Comparison of ENCODE assay signal across 11 cellular contexts in genomic region chr17:16282522-16282921, GRCh38.
DNase-seq lines count a peak whose midpoint lies in the region; ATAC-seq and TF ChIP-seq lines count a peak whose summit lies in the region.
"Had no signal": no experiment of that assay in that cellular context is flagged by ENCODE, and none has a peak within 500 bp of the region (broad histone marks: within the 10 kb centered on the region; RNA-seq: fewer than 3 reads in every experiment).

No MANE protein-coding gene starts in this region.

- TF ChIP-seq CTCF in fibroblast of mammary gland (conservative IDR thresholded peaks at IDR 0.05; ENCODE audit: control insufficient read depth, insufficient read depth, low read depth, low read length) (no peak), smooth muscle cell (IDR thresholded peaks at IDR 0.05; ENCODE audit: borderline replicate concordance, insufficient read depth, poor library complexity, severe bottlenecking) (no peak)

- no peak overlapping the region for H2AFZ ChIP-seq in smooth muscle cell (ENCODE audit: low read depth)

- H3F3A ChIP-seq in smooth muscle cell (ENCODE audit: low read depth) = peaks cover 40% of the 10 kb centered on the region

- H4K20me1 ChIP-seq in smooth muscle cell (ENCODE audit: low read depth) = no peaks in the 10 kb centered on the region

- peak; percentile 91 for DNase-seq in HCEC 1CT
- peak; percentile 90 for DNase-seq in fibroblast of mammary gland (ENCODE audit: low read depth)
- DNase-seq in smooth muscle cell (lab: John Stamatoyannopoulos, UW; ENCODE audit: unreplicated experiment) = no peak
- no peak for DNase-seq in activated CD4-positive, alpha-beta T cell treated with anti-CD3 and anti-CD28 coated beads for 48 hours
- DNase-seq in activated CD8-positive, alpha-beta memory T cell treated with anti-CD3 and anti-CD28 coated beads, Interleukin-2, amount 50 U/mL, for 48 hours = no peak
- no peak for DNase-seq in aorta
- DNase-seq: caudate nucleus; DMS153; left colon; stimulated activated CD4-positive, alpha-beta T cell treated with anti-CD3 and anti-CD28 coated beads, Interleukin-2, amount 100 ng/mL, for 24 hours had no signal

- ATAC-seq in SK-N-SH treated with all-trans-retinoic acid at 6 μM for 48 hours = peak; percentile 12
- ATAC-seq in aorta (ENCODE audit: low FRiP score) = no peak
- ATAC-seq: left colon had no signal

- no peak overlapping the region for H3K9ac ChIP-seq in smooth muscle cell (ENCODE audit: low read depth)

- H3K9me3 ChIP-seq in smooth muscle cell (replicated peaks; ENCODE audit: low read depth) (peaks cover 3% of the 10 kb centered on the region), aorta (ENCODE audit: control insufficient read depth, low read length) (no peaks in the 10 kb centered on the region)

- H3K27ac ChIP-seq in smooth muscle cell (ENCODE audit: low read depth) (peak overlapping the region; percentile 80), aorta (ENCODE audit: low read depth in 1 of 2, low read length in 2 of 2) (no peak overlapping the region)

- no peaks in the 10 kb centered on the region for H3K36me3 ChIP-seq in smooth muscle cell (ENCODE audit: low read depth)
- H3K36me3 ChIP-seq in aorta (ENCODE audit: control insufficient read depth in 1 of 2, insufficient read depth in 2 of 2, low read length in 1 of 2) = no peaks in the 10 kb centered on the region

- H3K4me3 ChIP-seq in fibroblast of mammary gland (ENCODE audit: control insufficient read depth, low read depth, low read length) (no peak overlapping the region), smooth muscle cell (no peak overlapping the region), aorta (ENCODE audit: low read length in 2 of 2) (no peak overlapping the region)

- no peaks in the 10 kb centered on the region for H3K79me2 ChIP-seq in smooth muscle cell (ENCODE audit: low read depth)

- intact Hi-C loops in aorta (cut with DNase I) = loop anchor here in 1 of 2 donors (10.0 kb wide), 1 partner anchor 132 kb away; the partner anchor contains the start of gene TRPV2

- peaks cover 16% of the 10 kb centered on the region for H3K4me1 ChIP-seq in smooth muscle cell (ENCODE audit: low read depth)
- no peaks in the 10 kb centered on the region for H3K4me1 ChIP-seq in aorta (ENCODE audit: control insufficient read depth in 1 of 2, insufficient read depth in 2 of 2, low read length in 2 of 2)

- H3K27me3 ChIP-seq in smooth muscle cell (ENCODE audit: low read depth) = no peaks in the 10 kb centered on the region
- H3K27me3 ChIP-seq in aorta (ENCODE audit: control insufficient read depth in 1 of 2, insufficient read depth in 2 of 2, low read length in 1 of 2) = no peaks in the 10 kb centered on the region

- H3K4me2 ChIP-seq in smooth muscle cell = peak overlapping the region; percentile 76

TF ChIP-seq in SK-N-SH treated with all-trans-retinoic acid at 6 μM for 48 hours, 23 proteins besides CTCF, POLR2A, EP300 and RAD21:
- TF ChIP-seq BACH2 (CRISPR knock-in tag; IDR thresholded peaks at IDR 0.05; ENCODE audit: borderline replicate concordance) (no peak), ISL1 (CRISPR knock-in tag; IDR thresholded peaks at IDR 0.05) (no peak), ZFP3 (CRISPR knock-in tag; IDR thresholded peaks at IDR 0.05) (no peak), RARB (CRISPR knock-in tag; IDR thresholded peaks at IDR 0.05) (no peak), CSDC2 (CRISPR knock-in tag; IDR thresholded peaks at IDR 0.05) (no peak), ZNF8 (CRISPR knock-in tag; IDR thresholded peaks at IDR 0.05) (no peak), ZNF70 (CRISPR knock-in tag; IDR thresholded peaks at IDR 0.05) (no peak), OSR1 (CRISPR knock-in tag; IDR thresholded peaks at IDR 0.05) (no peak), ZC3H10 (CRISPR knock-in tag; IDR thresholded peaks at IDR 0.05) (no peak), ZFP30 (CRISPR knock-in tag; IDR thresholded peaks at IDR 0.05) (no peak), ESRRG (CRISPR knock-in tag; IDR thresholded peaks at IDR 0.05) (no peak)
- TF ChIP-seq, protein P1, sequence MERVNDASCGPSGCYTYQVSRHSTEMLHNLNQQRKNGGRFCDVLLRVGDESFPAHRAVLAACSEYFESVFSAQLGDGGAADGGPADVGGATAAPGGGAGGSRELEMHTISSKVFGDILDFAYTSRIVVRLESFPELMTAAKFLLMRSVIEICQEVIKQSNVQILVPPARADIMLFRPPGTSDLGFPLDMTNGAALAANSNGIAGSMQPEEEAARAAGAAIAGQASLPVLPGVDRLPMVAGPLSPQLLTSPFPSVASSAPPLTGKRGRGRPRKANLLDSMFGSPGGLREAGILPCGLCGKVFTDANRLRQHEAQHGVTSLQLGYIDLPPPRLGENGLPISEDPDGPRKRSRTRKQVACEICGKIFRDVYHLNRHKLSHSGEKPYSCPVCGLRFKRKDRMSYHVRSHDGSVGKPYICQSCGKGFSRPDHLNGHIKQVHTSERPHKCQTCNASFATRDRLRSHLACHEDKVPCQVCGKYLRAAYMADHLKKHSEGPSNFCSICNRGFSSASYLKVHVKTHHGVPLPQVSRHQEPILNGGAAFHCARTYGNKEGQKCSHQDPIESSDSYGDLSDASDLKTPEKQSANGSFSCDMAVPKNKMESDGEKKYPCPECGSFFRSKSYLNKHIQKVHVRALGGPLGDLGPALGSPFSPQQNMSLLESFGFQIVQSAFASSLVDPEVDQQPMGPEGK (CRISPR knock-in tag; IDR thresholded peaks at IDR 0.05; ENCODE audit: borderline replicate concordance) = no peak
- TF ChIP-seq, protein P2, sequence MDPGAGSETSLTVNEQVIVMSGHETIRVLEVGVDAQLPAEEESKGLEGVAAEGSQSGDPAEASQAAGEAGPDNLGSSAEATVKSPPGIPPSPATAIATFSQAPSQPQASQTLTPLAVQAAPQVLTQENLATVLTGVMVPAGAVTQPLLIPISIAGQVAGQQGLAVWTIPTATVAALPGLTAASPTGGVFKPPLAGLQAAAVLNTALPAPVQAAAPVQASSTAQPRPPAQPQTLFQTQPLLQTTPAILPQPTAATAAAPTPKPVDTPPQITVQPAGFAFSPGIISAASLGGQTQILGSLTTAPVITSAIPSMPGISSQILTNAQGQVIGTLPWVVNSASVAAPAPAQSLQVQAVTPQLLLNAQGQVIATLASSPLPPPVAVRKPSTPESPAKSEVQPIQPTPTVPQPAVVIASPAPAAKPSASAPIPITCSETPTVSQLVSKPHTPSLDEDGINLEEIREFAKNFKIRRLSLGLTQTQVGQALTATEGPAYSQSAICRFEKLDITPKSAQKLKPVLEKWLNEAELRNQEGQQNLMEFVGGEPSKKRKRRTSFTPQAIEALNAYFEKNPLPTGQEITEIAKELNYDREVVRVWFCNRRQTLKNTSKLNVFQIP (CRISPR knock-in tag; IDR thresholded peaks at IDR 0.05; ENCODE audit: borderline replicate concordance, low read depth) = no peak
- TF ChIP-seq, protein P3, sequence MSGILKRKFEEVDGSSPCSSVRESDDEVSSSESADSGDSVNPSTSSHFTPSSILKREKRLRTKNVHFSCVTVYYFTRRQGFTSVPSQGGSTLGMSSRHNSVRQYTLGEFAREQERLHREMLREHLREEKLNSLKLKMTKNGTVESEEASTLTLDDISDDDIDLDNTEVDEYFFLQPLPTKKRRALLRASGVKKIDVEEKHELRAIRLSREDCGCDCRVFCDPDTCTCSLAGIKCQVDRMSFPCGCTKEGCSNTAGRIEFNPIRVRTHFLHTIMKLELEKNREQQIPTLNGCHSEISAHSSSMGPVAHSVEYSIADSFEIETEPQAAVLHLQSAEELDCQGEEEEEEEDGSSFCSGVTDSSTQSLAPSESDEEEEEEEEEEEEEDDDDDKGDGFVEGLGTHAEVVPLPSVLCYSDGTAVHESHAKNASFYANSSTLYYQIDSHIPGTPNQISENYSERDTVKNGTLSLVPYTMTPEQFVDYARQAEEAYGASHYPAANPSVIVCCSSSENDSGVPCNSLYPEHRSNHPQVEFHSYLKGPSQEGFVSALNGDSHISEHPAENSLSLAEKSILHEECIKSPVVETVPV (CRISPR knock-in tag; IDR thresholded peaks at IDR 0.05) = no peak

Comparison
In these comparisons a context has a peak if more than half of its experiments do, and no peak if none do; other contexts are left out.
1. DNase-seq: peak in HCEC 1CT (single experiment) and fibroblast of mammary gland (single experiment); none in smooth muscle cell (single experiment), activated CD4-positive, alpha-beta T cell treated with anti-CD3 and anti-CD28 coated beads for 48 hours (single experiment), activated CD8-positive, alpha-beta memory T cell treated with anti-CD3 and anti-CD28 coated beads, Interleukin-2, amount 50 U/mL, for 48 hours (single experiment) and aorta (0 of 2).